8 cellular contexts compared by ENCODE assay signal in the genomic region with DNA sequence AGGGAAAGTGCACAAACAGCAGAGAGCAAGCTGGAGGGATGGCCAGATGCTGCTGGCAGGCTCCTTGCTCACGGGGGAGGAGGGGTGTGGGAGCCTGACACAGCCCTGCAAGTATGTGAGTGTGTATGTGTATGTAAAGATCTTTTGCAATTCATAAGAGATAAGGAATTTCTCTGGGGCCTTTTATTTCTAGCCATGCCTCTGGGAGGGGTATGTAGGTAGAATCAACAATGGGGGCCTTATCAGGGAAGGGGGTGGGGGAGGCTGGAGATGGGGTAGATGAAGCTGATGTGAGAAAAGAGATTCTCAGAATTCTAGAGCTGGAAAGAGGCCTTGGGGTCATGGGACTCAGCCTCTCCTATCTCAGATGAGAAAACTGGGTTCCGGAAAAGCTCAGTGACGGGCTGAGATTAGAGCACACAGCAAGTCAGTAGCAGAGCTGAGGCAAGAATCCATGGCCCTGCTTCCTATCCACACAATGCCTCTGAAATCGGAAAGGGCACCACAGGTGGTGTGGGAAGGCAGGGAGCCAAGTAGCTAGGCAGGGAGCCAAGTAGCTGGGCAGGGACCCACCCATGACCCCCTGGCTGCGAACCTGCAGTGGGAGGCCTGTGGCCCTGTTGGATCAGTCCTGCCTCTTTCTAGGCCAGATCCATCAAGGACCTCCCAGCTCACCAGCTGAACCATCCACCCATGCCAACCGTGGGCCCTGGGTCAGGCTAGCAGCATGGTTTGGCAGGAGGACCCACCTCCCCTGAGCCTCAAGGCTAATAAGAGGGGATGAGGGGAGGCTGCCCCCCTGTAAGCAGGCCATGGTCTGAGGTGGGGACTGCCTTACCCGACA. TPM values are rescaled to one million over a fixed set of nuclear protein-coding genes. Genes with fewer than 3 reads are reported as not detected.
DNase-seq lines count a peak whose midpoint lies in the region; ATAC-seq and TF ChIP-seq lines count a peak whose summit lies in the region.

No MANE protein-coding gene starts in this region.

- peak overlapping the region; percentile 61 to 66 for H3K27ac ChIP-seq in testis

- no peak overlapping the region for H3K9ac ChIP-seq in adipocyte (ENCODE audit: low read length)

- no peaks in the 10 kb centered on the region for H3K9me3 ChIP-seq in adipocyte (ENCODE audit: control insufficient read depth, low read length)
- no peaks in the 10 kb centered on the region for H3K9me3 ChIP-seq in testis

- TF ChIP-seq CTCF in testis (IDR thresholded peaks at IDR 0.05): no peak

- no peak for TF ChIP-seq POLR2A in testis (IDR thresholded peaks at IDR 0.05)

- ATAC-seq in left cardiac atrium (peak in 1 of 2 donors; percentile 65), GM18498 (IDR thresholded peaks at IDR 0.05; ENCODE audit: unreplicated experiment) (no peak)

- H3K27me3 ChIP-seq in adipocyte (replicated peaks; ENCODE audit: control insufficient read depth, insufficient read depth, low read length) (peaks cover 39% of the 10 kb centered on the region), testis (no peaks in the 10 kb centered on the region)

- H3K4me1 ChIP-seq in adipocyte (ENCODE audit: control insufficient read depth, insufficient read depth, low read length) (peaks cover 24% of the 10 kb centered on the region), testis (peaks cover 55% of the 10 kb centered on the region)

- no peak overlapping the region for H3K4me3 ChIP-seq in adipocyte (ENCODE audit: low read length)
- H3K4me3 ChIP-seq in testis: no peak overlapping the region

- intact Hi-C loops in left cardiac atrium (cut with DNase I): loop anchor here in 1 of 2 donors (5.0 kb wide), 1 partner anchor 37 kb away; no protein-coding TSS in a partner anchor
- intact Hi-C loops in testis (cut with DNase I; ENCODE audit: low total_unique reads): no loop called here

- 44 to 52% methylated on average over 4 to 7 of the region's 7 CpGs for WGBS in testis, 2 donors

- DNase-seq in HPDE6-E6E7 (ENCODE audit: extremely low spot score): peak; percentile 80
- DNase-seq in adipocyte (ENCODE audit: low read depth): peak; percentile 87
- peak; percentile 62 for DNase-seq in left cardiac atrium
- DNase-seq in testis: peak; percentile 65
- no peak for DNase-seq in DMS114 treated with DMSO at 0.1 percent for 48 hours (lab: John Stamatoyannopoulos, UW; ENCODE audit: unreplicated experiment)
- DNase-seq in NCI-H2081 treated with DMSO at 0.1 percent for 48 hours (lab: John Stamatoyannopoulos, UW): no peak
- no peak for DNase-seq in 8988T

- no peaks in the 10 kb centered on the region for H3K36me3 ChIP-seq in adipocyte (ENCODE audit: control insufficient read depth, insufficient read depth, low read length, severe bottlenecking)
- no peaks in the 10 kb centered on the region for H3K36me3 ChIP-seq in testis (ENCODE audit: low read depth, missing control alignments)

RNA-seq across cellular contexts. Expression of a gene that starts 54.7 kb away (rescaled TPM):
- 10 to 100 TPM; 29.4 to 37.7 TPM for total RNA-seq in left cardiac atrium
- total RNA-seq in testis: 10 to 100 TPM; 20.1 to 20.6 TPM
- polyA plus RNA-seq in testis (ENCODE audit: insufficient read depth, low read depth, low replicate concordance): 21.6 TPM

Comparison
In these comparisons a context has a peak if more than half of its experiments do, and no peak if none do; other contexts are left out.
1. DNase-seq: peak in HPDE6-E6E7 (single experiment), adipocyte (single experiment), left cardiac atrium (single experiment) and testis (single experiment); none in DMS114 treated with DMSO at 0.1 percent for 48 hours (single experiment), NCI-H2081 treated with DMSO at 0.1 percent for 48 hours (single experiment) and 8988T (single experiment).